ENCODE assay signal across 21 cellular contexts in the genomic region with DNA sequence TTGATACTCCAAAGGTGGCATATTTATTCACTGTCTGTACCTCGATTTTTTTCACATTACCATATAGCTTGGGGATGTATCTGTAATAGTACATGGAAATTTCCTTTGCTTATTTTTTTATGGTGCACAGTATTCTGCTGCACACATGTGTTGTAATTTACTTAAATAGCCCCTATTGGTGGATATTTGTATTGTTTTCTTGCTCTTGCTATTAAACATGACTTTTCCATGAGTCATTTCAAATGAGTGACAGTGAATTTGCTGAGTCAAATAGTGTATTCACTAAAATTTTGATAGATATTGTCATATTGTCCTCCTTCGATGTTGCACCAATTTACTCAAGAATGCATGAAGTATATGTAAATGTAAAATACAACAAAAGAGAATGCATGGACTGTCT.
DNase-seq lines count a peak whose midpoint lies in the region; ATAC-seq lines count a peak whose summit lies in the region.
"Had no signal": no experiment of that assay in that cellular context is flagged by ENCODE, and none has a peak within 500 bp of the region (broad histone marks: within the 10 kb centered on the region; RNA-seq: fewer than 3 reads in every experiment).

No MANE protein-coding gene starts in this region.

- no peaks in the 10 kb centered on the region for H3K27me3 ChIP-seq in GM23248 (replicated peaks; ENCODE audit: insufficient read depth)
- H3K27me3 ChIP-seq: esophagus muscularis mucosa, ovary had no signal

- no peaks in the 10 kb centered on the region for H3F3A ChIP-seq in GM23248 (ENCODE audit: insufficient read depth)

- 49 to 53% methylated on average over 2 of the region's 2 CpGs for WGBS in GM23248 (ENCODE audit: low coverage in 1 of 2, low lambda C conversion rate in 2 of 2, missing lambda C conversion rate in 2 of 2), 2 experiments

- H3K4me1 Mint-ChIP-seq in central memory CD8-positive, alpha-beta T cell: no peaks in the 10 kb centered on the region
- H3K4me1 Mint-ChIP-seq: B cell; stimulated activated naive B cell treated with anti-CD40 and anti-IgM and Interleukin-4, amounts not matched to agents 10 μg/mL and 1 μg/mL and 100 μg/mL, for 72 hours had no signal

- no peaks in the 10 kb centered on the region for H3K79me2 ChIP-seq in GM23248 (ENCODE audit: insufficient read depth)

- no peaks in the 10 kb centered on the region for H3K27me3 Mint-ChIP-seq in central memory CD8-positive, alpha-beta T cell
- H3K27me3 Mint-ChIP-seq: B cell; stimulated activated naive B cell treated with anti-CD40 and anti-IgM and Interleukin-4, amounts not matched to agents 10 μg/mL and 1 μg/mL and 100 μg/mL, for 72 hours had no signal

- no peaks in the 10 kb centered on the region for H4K20me1 ChIP-seq in GM23248 (ENCODE audit: insufficient read depth)

- H3K4me1 ChIP-seq in GM23248 (ENCODE audit: insufficient read depth): no peaks in the 10 kb centered on the region
- H3K4me1 ChIP-seq: Caco-2, esophagus muscularis mucosa, lower lobe of right lung had no signal

- H3K4me3 ChIP-seq in GM23248: no peak overlapping the region
- H3K4me3 ChIP-seq: esophagus muscularis mucosa, lower lobe of right lung, ovary, thoracic aorta had no signal

- no peak overlapping the region for H3K27ac ChIP-seq in GM23248
- H3K27ac ChIP-seq: esophagus muscularis mucosa, lower lobe of right lung, ovary, thoracic aorta had no signal

- no peaks in the 10 kb centered on the region for H3K36me3 ChIP-seq in GM23248 (ENCODE audit: low read depth)
- H3K36me3 ChIP-seq: esophagus muscularis mucosa, lower lobe of right lung, ovary, thoracic aorta had no signal

- no peak overlapping the region for H2AFZ ChIP-seq in GM23248

- no peak overlapping the region for H3K9ac ChIP-seq in GM23248

- no peak overlapping the region for H3K4me3 Mint-ChIP-seq in central memory CD8-positive, alpha-beta T cell
- H3K4me3 Mint-ChIP-seq: B cell; stimulated activated naive B cell treated with anti-CD40 and anti-IgM and Interleukin-4, amounts not matched to agents 10 μg/mL and 1 μg/mL and 100 μg/mL, for 72 hours had no signal

- peak overlapping the region; percentile 44 for H3K27ac Mint-ChIP-seq in central memory CD8-positive, alpha-beta T cell (ENCODE audit: low read depth)
- H3K27ac Mint-ChIP-seq: B cell; stimulated activated naive B cell treated with anti-CD40 and anti-IgM and Interleukin-4, amounts not matched to agents 10 μg/mL and 1 μg/mL and 100 μg/mL, for 72 hours had no signal

- no peaks in the 10 kb centered on the region for H3K9me2 ChIP-seq in GM23248 (ENCODE audit: insufficient read depth)

- peak; percentile 4 for DNase-seq in GM23248
- peak; percentile 3 for DNase-seq in LHCN-M2 (ENCODE audit: low read depth)
- DNase-seq in central memory CD8-positive, alpha-beta T cell (ENCODE audit: low spot score in 2 of 2): no peak
- peak; percentile 51 for DNase-seq in renal cortical epithelial cell (ENCODE audit: low read depth)
- DNase-seq in NCI-H510A treated with DMSO at 0.1 percent for 48 hours (lab: John Stamatoyannopoulos, UW): no peak
- no peak for DNase-seq in AG20443 (ENCODE audit: low spot score)
- no peak for DNase-seq in SHP77 (lab: John Stamatoyannopoulos, UW)
- DNase-seq: activated CD4-positive, alpha-beta T cell treated with anti-CD3 and anti-CD28 coated beads, Interleukin-2, amount 50 U/mL, for 1 hour; activated CD8-positive, alpha-beta memory T cell treated with anti-CD3 and anti-CD28 coated beads, Interleukin-2, amount 50 U/mL, for 48 hours; activated gamma-delta T cell; Caco-2; H7; lower lobe of right lung; NCI-H187 treated with DMSO at 0.1 percent for 48 hours; ovary; Right ventricle myocardium superior; stimulated activated naive B cell treated with anti-CD40 and anti-IgM and Interleukin-4, amounts not matched to agents 10 μg/mL and 1 μg/mL and 100 μg/mL, for 72 hours had no signal

- H3K9me3 ChIP-seq in GM23248 (ENCODE audit: low read depth): no peaks in the 10 kb centered on the region
- H3K9me3 ChIP-seq: Caco-2, esophagus muscularis mucosa, lower lobe of right lung, ovary, thoracic aorta had no signal

- H3K36me3 Mint-ChIP-seq in central memory CD8-positive, alpha-beta T cell (ENCODE audit: insufficient read depth): no peaks in the 10 kb centered on the region
- H3K36me3 Mint-ChIP-seq: stimulated activated naive B cell treated with anti-CD40 and anti-IgM and Interleukin-4, amounts not matched to agents 10 μg/mL and 1 μg/mL and 100 μg/mL, for 72 hours had no signal

- ATAC-seq in central memory CD8-positive, alpha-beta T cell (replicated peaks; ENCODE audit: extremely low read depth, poor library complexity, severe bottlenecking): no peak
- ATAC-seq: lower lobe of right lung; sciatic nerve; stimulated activated naive B cell treated with anti-CD40 and anti-IgM and Interleukin-4, amounts not matched to agents 10 μg/mL and 1 μg/mL and 100 μg/mL, for 72 hours had no signal

- no peaks in the 10 kb centered on the region for H3K9me3 Mint-ChIP-seq in central memory CD8-positive, alpha-beta T cell

- H3K4me2 ChIP-seq in GM23248 (ENCODE audit: unreplicated experiment): no peak overlapping the region

- in situ Hi-C loops in GM23248 (cut with MboI): no loop called here

Comparison
In these comparisons a context has a peak if more than half of its experiments do, and no peak if none do; other contexts are left out.
1. DNase-seq: peak in GM23248 (single experiment), LHCN-M2 (single experiment) and renal cortical epithelial cell (single experiment); none in central memory CD8-positive, alpha-beta T cell (0 of 2), NCI-H510A treated with DMSO at 0.1 percent for 48 hours (single experiment), AG20443 (single experiment) and SHP77 (0 of 2).